ENCODE assay signal across 8 cellular contexts in genomic region chr1:12229835-12230548, GRCh38. TPM values are rescaled to one million over a fixed set of nuclear protein-coding genes. Genes with fewer than 3 reads are reported as not detected.
DNase-seq lines count a peak whose midpoint lies in the region; ATAC-seq and TF ChIP-seq lines count a peak whose summit lies in the region.

Gene VPS13D (plus strand): TSS chr1:12230030. CDS start chr1:12234267, 4,237 bp downstream.

- H3K4me1 ChIP-seq in duodenal mucosa (ENCODE audit: control insufficient read depth in 1 of 2, insufficient read depth in 2 of 2, low read length in 2 of 2): peaks cover 8 to 15% of the 10 kb centered on the region in 2 donors

- CTCF ChIA-PET in AG04449 (lab: Yijun Ruan, JAX): interaction anchor here (0.6 to 5.7 kb wide), 15 partner anchors 10 to 429 kb away, joined by 3 to 35 read pairs (median 4); no protein-coding TSS in a partner anchor

- DNase-seq in AG04449 (ENCODE audit: low read depth, low spot score) (no peak), NCI-H69 (lab: John Stamatoyannopoulos, UW) (peak; percentile 84), lower leg skin (ENCODE audit: low spot score in 2 of 2) (peak; percentile 64 to 95)
- peak; percentile 85 to 88 for DNase-seq in activated CD4-positive, alpha-beta T cell treated with anti-CD3 and anti-CD28 coated beads, Interleukin-2, amount 50 U/mL, for 48 hours
- DNase-seq in stimulated activated CD4-positive, alpha-beta T cell treated with anti-CD3 and anti-CD28 coated beads, Interleukin-4, amount 100 ng/mL, for 48 hours (ENCODE audit: low read depth in 2 of 2): peak; percentile 83 to 85

- no peaks in the 10 kb centered on the region for H3K27me3 ChIP-seq in duodenal mucosa (ENCODE audit: control insufficient read depth in 1 of 2, insufficient read depth in 2 of 2, low read length in 2 of 2)

- TF ChIP-seq CTCF in AG04449 (IDR thresholded peaks at IDR 0.05; ENCODE audit: insufficient read depth, low read length, missing control alignments) (peak; percentile 87), lower leg skin (IDR thresholded peaks at IDR 0.05) (peak in 1 of 3 donors; percentile 49)

- TF ChIP-seq POLR2A in lower leg skin (IDR thresholded peaks at IDR 0.05): no peak

- H3K9ac ChIP-seq in duodenal mucosa (ENCODE audit: low read depth in 1 of 2, low read length in 2 of 2): peak within 1 kb of the TSS; percentile 85 to 91

- peak within 1 kb of the TSS; percentile 81 for H3K4me3 ChIP-seq in AG04449 (ENCODE audit: low read depth, low read length)
- H3K4me3 ChIP-seq in duodenal mucosa (ENCODE audit: low read depth in 1 of 2, low read length in 2 of 2): peak within 1 kb of the TSS; percentile 94 to 97
- H3K4me3 ChIP-seq in lower leg skin (ENCODE audit: low read depth, poor library complexity, severe bottlenecking): peak within 1 kb of the TSS; percentile 95

- intact Hi-C loops in lower leg skin (cut with DNase I; ENCODE audit: low total_unique reads): no loop called here

- no peaks in the 10 kb centered on the region for H3K9me3 ChIP-seq in duodenal mucosa (ENCODE audit: control insufficient read depth in 1 of 2, low read length in 2 of 2)

- WGBS in lower leg skin, 2 donors: 0% methylated on average over 4 to 20 of the region's 77 CpGs

- peak within 1 kb of the TSS; percentile 61 for H3K27ac ChIP-seq in duodenal mucosa (ENCODE audit: low read depth, low read length)

- peaks cover 3 to 4% of the 10 kb centered on the region in 2 donors for H3K36me3 ChIP-seq in duodenal mucosa (ENCODE audit: control insufficient read depth in 1 of 2, insufficient read depth in 2 of 2, low read length in 2 of 2)

- ATAC-seq in GM18511 (IDR thresholded peaks at IDR 0.05; ENCODE audit: unreplicated experiment): peak; percentile 81
- ATAC-seq in HG03095 (IDR thresholded peaks at IDR 0.05; ENCODE audit: unreplicated experiment): peak; percentile 80

- POLR2A ChIA-PET in AG04449 (lab: Yijun Ruan, JAX): no interaction called here

RNA-seq across cellular contexts. Expression of gene VPS13D, which starts in this region (rescaled TPM):
- total RNA-seq in lower leg skin: 100 to 1,000 TPM in 3 of 4 donors, 10 to 100 TPM in 1; 96.5 to 200 (median 116) TPM
